ENCODE assay signal across 8 cellular contexts in the genomic region with DNA sequence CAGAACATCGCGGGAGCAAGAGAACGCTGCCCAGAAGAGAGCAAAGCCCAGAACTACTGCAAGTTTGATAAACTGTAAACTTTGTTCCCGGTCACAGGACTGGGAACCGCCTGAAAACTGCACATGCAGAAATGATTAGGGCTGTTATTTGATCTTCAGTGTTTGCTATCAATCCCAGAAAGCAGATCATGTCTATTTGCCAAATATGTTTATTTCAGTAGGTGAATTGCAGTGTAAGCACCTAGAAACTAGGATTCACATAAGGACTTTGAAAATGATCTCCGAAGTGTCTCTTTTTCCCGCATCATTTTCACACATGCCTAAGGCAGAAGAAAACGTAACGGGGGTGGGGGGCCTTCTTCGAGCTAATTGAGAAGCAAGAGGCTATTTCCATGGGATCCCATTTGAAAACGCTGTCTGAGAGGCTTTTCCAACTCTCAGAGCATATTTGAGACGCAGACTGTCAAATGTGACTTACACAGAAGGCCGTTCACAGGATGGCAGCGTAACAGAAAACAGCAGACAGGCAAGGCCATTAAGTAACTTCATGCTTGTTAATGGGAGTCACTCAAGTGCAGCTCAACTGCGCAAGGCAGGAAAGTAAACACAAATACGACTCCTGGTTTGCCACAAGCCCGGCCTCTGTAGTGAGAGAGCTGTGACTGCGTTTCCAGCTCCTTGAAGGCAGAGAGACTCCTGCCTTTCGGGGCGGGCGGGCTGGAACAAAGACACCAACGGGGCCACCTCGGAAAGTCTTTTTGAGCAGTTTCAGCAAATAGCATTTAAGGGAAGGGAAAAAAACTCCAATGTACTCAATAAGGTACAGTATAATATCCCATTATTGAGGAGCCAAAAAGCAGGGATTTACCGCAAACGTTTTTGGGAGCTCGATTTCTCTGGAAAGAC.
DNase-seq lines count a peak whose midpoint lies in the region; ATAC-seq and TF ChIP-seq lines count a peak whose summit lies in the region.

No MANE protein-coding gene starts in this region.

- H3K4me1 ChIP-seq in foreskin keratinocyte (peaks cover 55% of the 10 kb centered on the region), ovary (ENCODE audit: insufficient read depth) (no peaks in the 10 kb centered on the region)

- no peak overlapping the region for H3K4me3 ChIP-seq in HL-60 (replicated peaks; ENCODE audit: insufficient read depth, low read length)
- H3K4me3 ChIP-seq in ovary: no peak overlapping the region

- H3K27me3 ChIP-seq in HL-60 (ENCODE audit: insufficient read depth, poor library complexity, severe bottlenecking): no peaks in the 10 kb centered on the region
- no peaks in the 10 kb centered on the region for H3K27me3 ChIP-seq in foreskin keratinocyte
- H3K27me3 ChIP-seq in ovary: no peaks in the 10 kb centered on the region

- H3K27ac ChIP-seq in HL-60 (replicated peaks) (peak overlapping the region; percentile 80), foreskin keratinocyte (peak overlapping the region; percentile 88), ovary (no peak overlapping the region)

- no peak for TF ChIP-seq EP300 in ovary (IDR thresholded peaks at IDR 0.05)

- no peaks in the 10 kb centered on the region for H3K9me3 ChIP-seq in ovary

- in situ Hi-C loops in GM13976 (cut with MboI; ENCODE audit: low sequenced_read_pairs, unreplicated experiment): loop anchor here (10.0 kb wide), 1 partner anchor 187 kb away; no protein-coding TSS in a partner anchor

- TF ChIP-seq CTCF in HL-60 (IDR thresholded peaks at IDR 0.05; ENCODE audit: insufficient read depth, low read length) (no peak), foreskin keratinocyte (conservative IDR thresholded peaks at IDR 0.05) (peak; percentile 11), ovary (IDR thresholded peaks at IDR 0.05) (no peak), GM13976 (IDR thresholded peaks at IDR 0.05; ENCODE audit: borderline replicate concordance, control extremely low read depth, extremely low read depth, insufficient read depth, missing control alignments) (no peak)

- 40 to 54% (median 45%) methylated on average over 26 of the region's 26 CpGs for WGBS in ovary, 3 donors

- no peaks in the 10 kb centered on the region for H3K36me3 ChIP-seq in ovary

- TF ChIP-seq POLR2A in ovary (IDR thresholded peaks at IDR 0.05): no peak

- DNase-seq in AG08396 (ENCODE audit: low spot score) (peak; percentile 74), HL-60 (ENCODE audit: low read depth in 1 of 2, low spot score in 1 of 2) (peak in 1 of 2 experiments; percentile 49), SK-N-DZ (ENCODE audit: low spot score) (peak; percentile 95), foreskin keratinocyte (peak; percentile 75 to 82), ovary (peak; percentile 22 to 44 (median 28)), MV-4-11 (lab: John Stamatoyannopoulos, UW) (no peak), GM13976 (ENCODE audit: low spot score) (no peak)

- intact Hi-C loops in ovary (cut with DNase I): no loop called here

- ATAC-seq in foreskin keratinocyte (peak; percentile 65), GM19395 (IDR thresholded peaks at IDR 0.05; ENCODE audit: unreplicated experiment) (no peak)

Comparison
In these comparisons a context has a peak if more than half of its experiments do, and no peak if none do; other contexts are left out.
1. DNase-seq: peak in AG08396 (single experiment), SK-N-DZ (single experiment), foreskin keratinocyte (2 of 2) and ovary (5 of 5); none in MV-4-11 (single experiment) and GM13976 (single experiment).
2. H3K27ac ChIP-seq: peak in HL-60 (single experiment) and foreskin keratinocyte (single experiment); none in ovary (0 of 2).